In genomic region chr9:2838984-2839367, GRCh38 we compare ENCODE assay signal across 13 cellular contexts. TPM values are rescaled to one million over a fixed set of nuclear protein-coding genes. Genes with fewer than 3 reads are reported as not detected.
DNase-seq lines count a peak whose midpoint lies in the region; ATAC-seq and TF ChIP-seq lines count a peak whose summit lies in the region.
"Had no signal": no experiment of that assay in that cellular context is flagged by ENCODE, and none has a peak within 500 bp of the region (broad histone marks: within the 10 kb centered on the region; RNA-seq: fewer than 3 reads in every experiment).

No MANE protein-coding gene starts in this region.

- no peak for TF ChIP-seq POLR2A in upper lobe of left lung (IDR thresholded peaks at IDR 0.05)

- no peaks in the 10 kb centered on the region for H3K27me3 ChIP-seq in SK-N-SH (ENCODE audit: insufficient read depth)
- no peaks in the 10 kb centered on the region for H3K27me3 ChIP-seq in dorsolateral prefrontal cortex
- H3K27me3 ChIP-seq in upper lobe of left lung = no peaks in the 10 kb centered on the region

- H4K20me1 ChIP-seq in SK-N-SH (ENCODE audit: insufficient read depth) = peaks cover 60% of the 10 kb centered on the region

- WGBS in SK-N-SH (ENCODE audit: low lambda C conversion rate) = 72% methylated on average over 3 of the region's 3 CpGs
- 35 to 45% methylated on average over 3 of the region's 3 CpGs for WGBS in upper lobe of left lung, 2 donors

- ATAC-seq in SK-N-SH treated with all-trans-retinoic acid at 6 μM for 48 hours (no peak), upper lobe of left lung (ENCODE audit: low FRiP score in 2 of 2) (no peak), GM19324 (IDR thresholded peaks at IDR 0.05; ENCODE audit: low FRiP score, unreplicated experiment) (no peak)

- TF ChIP-seq CTCF in SK-N-SH (IDR thresholded peaks at IDR 0.05) = no peak
- TF ChIP-seq CTCF in dorsolateral prefrontal cortex (IDR thresholded peaks at IDR 0.05 in 54 of 56, conservative IDR thresholded peaks at IDR 0.05 in 2 of 56; ENCODE audit: low read depth in 1 of 56, partially characterized antibody in 56 of 56) = no peak
- no peak for TF ChIP-seq CTCF in upper lobe of left lung (IDR thresholded peaks at IDR 0.05)

- DNase-seq in SK-N-SH (no peak), dorsolateral prefrontal cortex (no peak), myocyte (ENCODE audit: low read depth) (peak; percentile 21), upper lobe of left lung (no peak), iPS-NIHi11 (ENCODE audit: low spot score) (no peak), SIG-M5 (lab: John Stamatoyannopoulos, UW) (no peak)
- DNase-seq: activated CD4-positive, alpha-beta T cell treated with anti-CD3 and anti-CD28 coated beads for 1 hour; activated T-cell treated with anti-CD3 and anti-CD28 coated beads, Interleukin-2, amount 50 U/mL, for 24 hours; amygdala; effector memory CD4-positive, alpha-beta T cell; NCI-H2081 had no signal

- H3F3A ChIP-seq in SK-N-SH (replicated peaks; ENCODE audit: insufficient read depth) = no peaks in the 10 kb centered on the region

- no peak overlapping the region for H3K4me3 ChIP-seq in SK-N-SH (ENCODE audit: low read depth in 2 of 2, low read length in 1 of 2)
- peak overlapping the region in 44 of 59 donors; percentile 0 to 60 (median 33) for H3K4me3 ChIP-seq in dorsolateral prefrontal cortex
- H3K4me3 ChIP-seq in upper lobe of left lung = peak overlapping the region in 2 of 4 donors; percentile 35 to 36

- H3K9me2 ChIP-seq in SK-N-SH = no peaks in the 10 kb centered on the region

- no peak for TF ChIP-seq EP300 in SK-N-SH (IDR thresholded peaks at IDR 0.05; ENCODE audit: borderline replicate concordance in 1 of 2, low read depth in 1 of 2, low read length in 1 of 2)
- no peak for TF ChIP-seq EP300 in upper lobe of left lung (IDR thresholded peaks at IDR 0.05)

- CTCF ChIA-PET in SK-N-SH (lab: Yijun Ruan, JAX) = interaction anchor here (0.6 to 3.5 kb wide), 6 partner anchors 14 to 922 kb away, joined by 3 to 19 read pairs (median 6); no protein-coding TSS in a partner anchor

- no peaks in the 10 kb centered on the region for H3K9me3 ChIP-seq in SK-N-SH
- no peaks in the 10 kb centered on the region for H3K9me3 ChIP-seq in upper lobe of left lung

- TF ChIP-seq RAD21 in SK-N-SH (IDR thresholded peaks at IDR 0.05; ENCODE audit: low read length) = no peak

- H3K4me2 ChIP-seq in SK-N-SH = peak overlapping the region; percentile 36

- H3K9ac ChIP-seq in SK-N-SH = peak overlapping the region; percentile 3; the same call in 1 of the 2 replicates

- H3K36me3 ChIP-seq in SK-N-SH (replicated peaks in 1 of 2; ENCODE audit: control insufficient read depth in 1 of 2, insufficient read depth in 2 of 2, low read length in 1 of 2) (peaks cover 43 to 50% of the 10 kb centered on the region in 2 experiments), upper lobe of left lung (peaks cover 0 to 33% (median 11%) of the 10 kb centered on the region in 4 donors)

- H3K79me2 ChIP-seq in SK-N-SH (ENCODE audit: insufficient read depth) = peaks cover 96% of the 10 kb centered on the region

- H3K4me1 ChIP-seq in SK-N-SH (ENCODE audit: control insufficient read depth in 1 of 2, insufficient read depth in 2 of 2, low read depth in 1 of 2, low read length in 1 of 2) (peaks cover 13 to 23% of the 10 kb centered on the region in 2 experiments; a peak in 3 of 4 replicates), upper lobe of left lung (peaks cover 28 to 54% (median 40%) of the 10 kb centered on the region in 4 donors)

- intact Hi-C loops in dorsolateral prefrontal cortex (cut with DNase I) = loop anchor here in 1 of 2 donors (10.0 kb wide), 1 partner anchor 684 kb away; no protein-coding TSS in a partner anchor

- POLR2A ChIA-PET in SK-N-SH (lab: Yijun Ruan, JAX) = no interaction called here

- H3K27ac ChIP-seq in SK-N-SH (ENCODE audit: low read depth in 2 of 2, low read length in 1 of 2) = 0 out of 4 replicates have a peak overlapping the region, but pooled peaks of 1 of the 2 experiments have one; percentile 11
- peak overlapping the region in 39 of 59 donors; percentile 0 to 76 (median 37) for H3K27ac ChIP-seq in dorsolateral prefrontal cortex
- peak overlapping the region; percentile 2 to 79 (median 62) for H3K27ac ChIP-seq in upper lobe of left lung

- H2AFZ ChIP-seq in SK-N-SH (ENCODE audit: low read depth) = no peak overlapping the region

TF ChIP-seq in SK-N-SH, 30 proteins besides CTCF, POLR2A, EP300 and RAD21:
- TF ChIP-seq GABPA (IDR thresholded peaks at IDR 0.05; ENCODE audit: low read depth) (no peak), MAX (IDR thresholded peaks at IDR 0.05; ENCODE audit: low read depth) (no peak)

TF ChIP-seq in SK-N-SH treated with all-trans-retinoic acid at 6 μM for 48 hours, 23 proteins besides CTCF, POLR2A, EP300 and RAD21:
- TF ChIP-seq CSDC2 (CRISPR knock-in tag; IDR thresholded peaks at IDR 0.05) = no peak

RNA-seq across cellular contexts. Expression of gene PUM3, which starts 4.9 kb away (rescaled TPM):
- polyA plus RNA-seq in SK-N-SH (2012; rRNA removed) = 33.0 and 40.8 TPM in 2 replicates
- polyA plus RNA-seq in SK-N-SH (2012; cell fraction: cytosol; rRNA removed) = 37.8 and 45.1 TPM in 2 replicates
- 57.6 and 70.3 TPM in 2 replicates for polyA plus RNA-seq in SK-N-SH (2012; cell fraction: nucleus; rRNA removed)
- total RNA-seq in dorsolateral prefrontal cortex (10 to 100 TPM; 17.2 to 52.7 (median 32.9) TPM), myocyte (37.9 and 45.2 TPM in 2 replicates), upper lobe of left lung (10 to 100 TPM; 20.4 to 49.2 (median 38.9) TPM)
- polyA plus RNA-seq in myocyte (2012) = 14.0 TPM

Comparison
In these comparisons a context has a peak if more than half of its experiments do, and no peak if none do; other contexts are left out.
1. H3K4me3 ChIP-seq: peak in dorsolateral prefrontal cortex (44 of 59); none in SK-N-SH (0 of 2).